Comparison of ENCODE assay signal across 26 cellular contexts in the genomic region with DNA sequence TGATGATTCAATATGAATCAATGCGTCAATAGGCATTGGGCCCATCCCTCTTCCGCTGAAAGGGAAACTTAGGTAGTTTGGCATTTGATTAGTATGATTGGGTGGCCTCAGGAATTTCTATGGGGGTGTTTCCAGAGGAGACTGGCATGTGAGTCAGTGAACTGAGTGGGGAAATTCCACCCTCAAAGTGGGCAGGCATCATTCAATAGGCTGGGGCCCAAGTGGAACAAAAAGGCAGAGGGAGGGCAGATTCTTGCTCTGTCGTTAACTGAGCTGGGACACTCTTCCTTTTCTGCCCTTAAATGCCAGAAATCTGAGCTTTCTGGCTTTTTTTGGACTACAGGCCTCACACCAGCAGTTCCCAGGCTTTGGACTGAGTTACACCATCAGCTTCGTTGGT.
"Had no signal": no experiment of that assay in that cellular context is flagged by ENCODE, and none has a peak within 500 bp of the region (broad histone marks: within the 10 kb centered on the region; RNA-seq: fewer than 3 reads in every experiment).

No MANE protein-coding gene starts in this region.

- ATAC-seq: activated naive CD8-positive, alpha-beta T cell treated with anti-CD3 and anti-CD28 coated beads, Interleukin-2, amount 50 U/mL, for 24 hours; gastroesophageal sphincter; pancreas; psoas muscle; right cardiac atrium; stimulated activated naive CD8-positive, alpha-beta T cell treated with anti-CD3 and anti-CD28 coated beads, Interleukin-15, Interleukin-2, amounts not matched to agents 100 U/mL and 50 U/mL, for 24 hours had no signal

- H3K36me3 Mint-ChIP-seq: activated CD4-positive, alpha-beta memory T cell treated with anti-CD3 and anti-CD28 coated beads for 36 hours; memory B cell had no signal

- H3K27ac ChIP-seq: brain microvascular endothelial cell, neutrophil, pancreas, psoas muscle, tibial artery had no signal

- H3K4me1 Mint-ChIP-seq: activated naive CD8-positive, alpha-beta T cell treated with anti-CD3 and anti-CD28 coated beads, Interleukin-2, amount 50 U/mL, for 24 hours; memory B cell had no signal

- H3K27me3 ChIP-seq: brain microvascular endothelial cell, gastroesophageal sphincter, neutrophil, tibial artery had no signal

- H3K4me3 Mint-ChIP-seq: activated CD4-positive, alpha-beta memory T cell treated with anti-CD3 and anti-CD28 coated beads for 36 hours; activated naive CD8-positive, alpha-beta T cell treated with anti-CD3 and anti-CD28 coated beads, Interleukin-2, amount 50 U/mL, for 24 hours; memory B cell; nephron had no signal

- H3K9me3 ChIP-seq: gastroesophageal sphincter, neutrophil, pancreas, psoas muscle, tibial artery had no signal

- H3K9me3 Mint-ChIP-seq: activated CD4-positive, alpha-beta memory T cell treated with anti-CD3 and anti-CD28 coated beads for 36 hours; activated naive CD8-positive, alpha-beta T cell treated with anti-CD3 and anti-CD28 coated beads, Interleukin-2, amount 50 U/mL, for 24 hours; memory B cell; nephron had no signal

- FAIRE-seq: pancreas had no signal

- H3K4me3 ChIP-seq: gastroesophageal sphincter, pancreas, psoas muscle, tibial artery had no signal

- H3K4me1 ChIP-seq: pancreas, psoas muscle had no signal

- H3K27ac Mint-ChIP-seq: activated CD4-positive, alpha-beta memory T cell treated with anti-CD3 and anti-CD28 coated beads for 36 hours; activated naive CD8-positive, alpha-beta T cell treated with anti-CD3 and anti-CD28 coated beads, Interleukin-2, amount 50 U/mL, for 24 hours; memory B cell; nephron had no signal

- H3K36me3 ChIP-seq: brain microvascular endothelial cell, gastroesophageal sphincter, neutrophil, pancreas, tibial artery had no signal

- H3K27me3 Mint-ChIP-seq: activated CD4-positive, alpha-beta memory T cell treated with anti-CD3 and anti-CD28 coated beads for 36 hours; activated naive CD8-positive, alpha-beta T cell treated with anti-CD3 and anti-CD28 coated beads, Interleukin-2, amount 50 U/mL, for 24 hours had no signal

- DNase-seq: activated CD4-positive, alpha-beta memory T cell treated with anti-CD3 and anti-CD28 coated beads for 36 hours; activated CD4-positive, alpha-beta T cell treated with anti-CD3 and anti-CD28 coated beads for 4 hours; activated CD4-positive, CD25-positive, alpha-beta regulatory T cell; activated gamma-delta T cell; activated naive CD4-positive, alpha-beta T cell treated with anti-CD3 and anti-CD28 coated beads, Interleukin-2, amount 50 U/mL, for 16 hours; activated naive CD8-positive, alpha-beta T cell treated with anti-CD3 and anti-CD28 coated beads, Interleukin-2, amount 50 U/mL, for 24 hours; anterior cingulate cortex; brain microvascular endothelial cell; central memory CD4-positive, alpha-beta T cell; dermis blood vessel endothelial cell; effector memory CD4-positive, alpha-beta T cell; head of caudate nucleus; hypothalamus; pancreas; psoas muscle; right cardiac atrium; stimulated activated CD4-positive, alpha-beta T cell treated with anti-CD3 and anti-CD28 coated beads, Interleukin-12 subunit alpha, Interleukin-12 subunit beta, amount 100 ng/mL, for 4 hours; stimulated activated CD4-positive, alpha-beta T cell treated with anti-CD3 and anti-CD28 coated beads, Interleukin-4, amount 100 ng/mL, for 4 hours; stimulated activated naive CD8-positive, alpha-beta T cell treated with anti-CD3 and anti-CD28 coated beads, Interleukin-15, Interleukin-2, amounts not matched to agents 100 U/mL and 50 U/mL, for 24 hours; substantia nigra; T-helper 9 cell; tibial artery had no signal
